In the genomic region with DNA sequence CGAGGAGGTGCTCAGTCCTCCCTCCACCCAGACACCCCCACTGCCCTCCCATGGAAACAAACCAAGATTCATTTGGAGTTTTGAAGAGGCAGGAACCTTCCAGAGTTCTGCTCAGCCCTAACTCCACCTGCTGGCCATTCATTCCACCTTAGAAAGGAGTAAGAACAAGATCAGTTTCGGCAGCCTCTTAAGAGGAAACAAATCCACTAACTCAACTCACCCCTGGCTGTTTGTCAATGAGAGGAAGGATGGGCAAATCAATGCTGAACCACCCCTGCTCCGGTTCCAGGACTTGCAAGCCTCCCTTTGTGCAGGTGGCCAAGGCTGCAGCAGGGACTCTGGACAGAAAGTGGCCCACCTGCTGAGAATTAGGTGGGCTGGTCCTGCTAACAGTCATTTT, we compare ENCODE assay signal across 14 cellular contexts. TPM values are rescaled to one million over a fixed set of nuclear protein-coding genes. Genes with fewer than 3 reads are reported as not detected.
A peak's percentile ranks its signal among the peaks of the same experiment; 100 is the strongest.
DNase-seq lines count a peak whose midpoint lies in the region; ATAC-seq and TF ChIP-seq lines count a peak whose summit lies in the region.
"Had no signal": no experiment of that assay in that cellular context is flagged by ENCODE, and none has a peak within 500 bp of the region (broad histone marks: within the 10 kb centered on the region; RNA-seq: fewer than 3 reads in every experiment).

No MANE protein-coding gene starts in this region.

- H3K36me3 Mint-ChIP-seq in Caco-2 (ENCODE audit: insufficient read depth, unreplicated experiment): peaks cover 5% of the 10 kb centered on the region
- H3K36me3 Mint-ChIP-seq: CD4-positive, alpha-beta memory T cell had no signal

- no peaks in the 10 kb centered on the region for H3K9me3 Mint-ChIP-seq in Caco-2 (ENCODE audit: unreplicated experiment)
- H3K9me3 Mint-ChIP-seq: IgD-negative memory B cell; T-helper 1 cell treated with Interleukin-12 subunit alpha and Interleukin-12 subunit beta and Interleukin-4 antibody, amounts not matched to agents 30 μg/mL and 1 μg/mL, for 36 hours had no signal

- H3K27ac Mint-ChIP-seq in Caco-2 (ENCODE audit: unreplicated experiment): no peak overlapping the region
- H3K27ac Mint-ChIP-seq: CD4-positive, alpha-beta memory T cell; IgD-negative memory B cell; T-helper 1 cell treated with Interleukin-12 subunit alpha and Interleukin-12 subunit beta and Interleukin-4 antibody, amounts not matched to agents 30 μg/mL and 1 μg/mL, for 36 hours had no signal

- peak overlapping the region in 1 of 2 donors; percentile 14 for H3K27ac ChIP-seq in ascending aorta
- H3K27ac ChIP-seq: sigmoid colon had no signal

- H3K27me3 Mint-ChIP-seq in Caco-2 (ENCODE audit: insufficient read depth, unreplicated experiment): peaks cover 3% of the 10 kb centered on the region

- H3K9me3 ChIP-seq in Caco-2 (no peaks in the 10 kb centered on the region), ascending aorta (no peaks in the 10 kb centered on the region)
- H3K9me3 ChIP-seq: sigmoid colon had no signal

- no peak for ATAC-seq in left ventricle myocardium superior
- no peak for ATAC-seq in GM18873 (IDR thresholded peaks at IDR 0.05; ENCODE audit: low FRiP score, unreplicated experiment)

- peaks cover 12% of the 10 kb centered on the region for H3K4me1 Mint-ChIP-seq in Caco-2 (ENCODE audit: low read depth, unreplicated experiment)
- H3K4me1 Mint-ChIP-seq: CD4-positive, alpha-beta memory T cell; IgD-negative memory B cell had no signal

- H3K4me1 ChIP-seq in Caco-2: peaks cover 3% of the 10 kb centered on the region; the same call in 1 of the 2 replicates
- peaks cover 3 to 24% of the 10 kb centered on the region in 2 donors for H3K4me1 ChIP-seq in ascending aorta
- H3K4me1 ChIP-seq: sigmoid colon had no signal

- TF ChIP-seq CTCF in Caco-2 (IDR thresholded peaks at IDR 0.05; ENCODE audit: insufficient read depth in 1 of 2, low read depth in 1 of 2, low read length in 1 of 2, severe bottlenecking in 1 of 2, unreplicated experiment in 1 of 2) (peak; percentile 51 to 77), ascending aorta (IDR thresholded peaks at IDR 0.05) (peak in 2 of 3 experiments; percentile 9 to 17)

- BruUV-seq in Caco-2 (replicated peaks; lab: Mats Ljungman, UMichigan): no TSS peak

- H3K36me3 ChIP-seq in Caco-2 (ENCODE audit: control insufficient read depth, insufficient read depth, low read length) (no peaks in the 10 kb centered on the region), ascending aorta (no peaks in the 10 kb centered on the region)
- H3K36me3 ChIP-seq: sigmoid colon had no signal

- no peak overlapping the region for H3K4me3 ChIP-seq in Caco-2 (ENCODE audit: low read depth, low read length)
- no peak overlapping the region for H3K4me3 ChIP-seq in ascending aorta
- H3K4me3 ChIP-seq: sigmoid colon had no signal

- POLR2A ChIA-PET in Caco-2 (lab: Charles Lee): no interaction called here

- H3K27me3 ChIP-seq in Caco-2 (replicated peaks; ENCODE audit: control insufficient read depth, insufficient read depth, low read length) (no peaks in the 10 kb centered on the region), ascending aorta (no peaks in the 10 kb centered on the region)

- intact Hi-C loops in Caco-2 (cut with micrococcal nuclease; ENCODE audit: unreplicated experiment): loop anchor here (5.0 kb wide), 2 partner anchors 253 to 268 kb away; no protein-coding TSS in a partner anchor
- intact Hi-C loops in ascending aorta (cut with DNase I): no loop called here
- intact Hi-C loops in left ventricle myocardium superior (cut with micrococcal nuclease): no loop called here

- DNase-seq in Caco-2 (peak in 1 of 2 experiments; percentile 49), HuH-7 (ENCODE audit: low spot score) (peak; percentile 23), ascending aorta (ENCODE audit: low spot score in 2 of 2) (no peak), left kidney (ENCODE audit: low read depth, low spot score) (peak; percentile 63), epidermal melanocyte (ENCODE audit: insufficient read length, low spot score) (no peak), left ventricle myocardium superior (no peak), AML-193 (lab: John Stamatoyannopoulos, UW) (no peak)
- DNase-seq: CD4-positive, alpha-beta memory T cell; midbrain; NCI-H510A; sigmoid colon had no signal

- CTCF ChIA-PET in Caco-2 (lab: Charles Lee): interaction anchor here (0.6 to 0.8 kb wide), 2 partner anchors 35 to 193 kb away, joined by 3 to 4 read pairs; no protein-coding TSS in a partner anchor

- H3K4me3 Mint-ChIP-seq in Caco-2 (ENCODE audit: unreplicated experiment): no peak overlapping the region
- H3K4me3 Mint-ChIP-seq: CD4-positive, alpha-beta memory T cell; IgD-negative memory B cell; T-helper 1 cell treated with Interleukin-12 subunit alpha and Interleukin-12 subunit beta and Interleukin-4 antibody, amounts not matched to agents 30 μg/mL and 1 μg/mL, for 36 hours had no signal

RNA-seq across cellular contexts. Expression of gene CCDC3, which starts 26.2 kb away (rescaled TPM):
- total RNA-seq in Caco-2 (2022): 1.9 and 3.2 TPM in 2 replicates
- 86.0 TPM for total RNA-seq in ascending aorta
- total RNA-seq in left ventricle myocardium superior: 2.4 TPM
- total RNA-seq: CD4-positive, alpha-beta memory T cell had no signal

Comparison
In these comparisons a context has a peak if more than half of its experiments do, and no peak if none do; other contexts are left out.
1. DNase-seq: peak in HuH-7 (single experiment) and left kidney (single experiment); none in ascending aorta (0 of 2), epidermal melanocyte (single experiment), left ventricle myocardium superior (single experiment) and AML-193 (0 of 2).
2. RNA of gene CCDC3, which starts 26.2 kb away (total RNA-seq): 86.0 TPM in ascending aorta (single experiment); 1.9 to 3.2 TPM in Caco-2 and 2.4 TPM in left ventricle myocardium superior (single experiment); every median in the first group is over 10 times any median in the second.